In genomic region chr1:231734417-231734816, GRCh38 we compare ENCODE assay signal across 17 cellular contexts.
DNase-seq lines count a peak whose midpoint lies in the region; ATAC-seq and TF ChIP-seq lines count a peak whose summit lies in the region.
"Had no signal": no experiment of that assay in that cellular context is flagged by ENCODE, and none has a peak within 500 bp of the region (broad histone marks: within the 10 kb centered on the region; RNA-seq: fewer than 3 reads in every experiment).

No MANE protein-coding gene starts in this region.

- no peaks in the 10 kb centered on the region for H3K4me1 ChIP-seq in mesenchymal stem cell (ENCODE audit: control insufficient read depth, insufficient read depth, low read depth, low read length)
- no peaks in the 10 kb centered on the region for H3K4me1 ChIP-seq in endodermal cell (ENCODE audit: control insufficient read depth, insufficient read depth, low read length)

- H3K4me2 ChIP-seq in mesenchymal stem cell (ENCODE audit: low read length, poor library complexity, severe bottlenecking), result no peak overlapping the region

- no peak overlapping the region for H2BK120ac ChIP-seq in mesenchymal stem cell (ENCODE audit: low read depth, low read length)

- DNase-seq in DMS53 (lab: John Stamatoyannopoulos, UW), result peak; percentile 3
- DNase-seq in DMS53 treated with DMSO at 0.1 percent for 48 hours (lab: John Stamatoyannopoulos, UW; ENCODE audit: unreplicated experiment), result no peak
- DNase-seq in Ammon's horn (ENCODE audit: low spot score), result peak; percentile 14
- DNase-seq in choroid plexus epithelial cell (ENCODE audit: low read depth), result peak; percentile 35
- DNase-seq in mesenchymal stem cell, result peak; percentile 39
- DNase-seq in endodermal cell, result no peak
- no peak for DNase-seq in erythroblast (lab: John Stamatoyannopoulos, UW)
- DNase-seq: activated effector memory CD4-positive, alpha-beta T cell treated with Interleukin-2 at 50 U/mL for 16 hours; Calu3; NCI-H1436; NCI-H2171 treated with DMSO at 0.1 percent for 48 hours; occipital lobe; SIG-M5; stimulated activated CD8-positive, alpha-beta memory T cell treated with anti-CD3 and anti-CD28 coated beads, Interleukin-4, amount 100 ng/mL, for 48 hours had no signal

- H3K27ac ChIP-seq in mesenchymal stem cell (ENCODE audit: low read length, poor library complexity, severe bottlenecking), result no peak overlapping the region
- no peak overlapping the region for H3K27ac ChIP-seq in endodermal cell (ENCODE audit: low read depth, low read length)
- H3K27ac ChIP-seq: 22Rv1 had no signal

- H4K8ac ChIP-seq in mesenchymal stem cell (ENCODE audit: low read length), result no peak overlapping the region

- no peaks in the 10 kb centered on the region for H3K4me1 Mint-ChIP-seq in endodermal cell

- no peak overlapping the region for H3K18ac ChIP-seq in mesenchymal stem cell (ENCODE audit: low read depth in 1 of 2, low read length in 2 of 2)

- H2AFZ ChIP-seq in mesenchymal stem cell (ENCODE audit: low read depth, low read length), result no peak overlapping the region

- H3K4me3 ChIP-seq in choroid plexus epithelial cell (ENCODE audit: low read depth, low read length) (no peak overlapping the region), mesenchymal stem cell (ENCODE audit: insufficient read depth in 1 of 2, low read depth in 1 of 2, low read length in 2 of 2) (no peak overlapping the region), endodermal cell (ENCODE audit: low read length) (no peak overlapping the region)

- no peak overlapping the region for H2AK5ac ChIP-seq in mesenchymal stem cell (ENCODE audit: low read length, severe bottlenecking)

- no peaks in the 10 kb centered on the region for H3K9me3 ChIP-seq in mesenchymal stem cell (ENCODE audit: control insufficient read depth, low read length)
- peaks cover 11% of the 10 kb centered on the region for H3K9me3 ChIP-seq in endodermal cell (ENCODE audit: control insufficient read depth, low read length)

- H3K23ac ChIP-seq in mesenchymal stem cell (ENCODE audit: low read length in 2 of 2), result no peak overlapping the region

- TF ChIP-seq CTCF in choroid plexus epithelial cell (conservative IDR thresholded peaks at IDR 0.05; ENCODE audit: low read depth, low read length) (no peak), endodermal cell (conservative IDR thresholded peaks at IDR 0.05) (no peak)

- peaks cover 29% of the 10 kb centered on the region for H3K79me1 ChIP-seq in mesenchymal stem cell (replicated peaks; ENCODE audit: low read length, poor library complexity, severe bottlenecking)

- no peak overlapping the region for H2BK5ac ChIP-seq in mesenchymal stem cell (ENCODE audit: low read depth, low read length, poor library complexity, severe bottlenecking)

- H3K27me3 ChIP-seq in mesenchymal stem cell (ENCODE audit: control insufficient read depth in 1 of 2, insufficient read depth in 1 of 2, low read length in 2 of 2) (no peaks in the 10 kb centered on the region), endodermal cell (ENCODE audit: control insufficient read depth, insufficient read depth, low read length, poor library complexity, severe bottlenecking) (no peaks in the 10 kb centered on the region)

- no peak overlapping the region for H2BK15ac ChIP-seq in mesenchymal stem cell (ENCODE audit: low read depth, poor library complexity, severe bottlenecking)

- peaks cover 5% of the 10 kb centered on the region for H3K36me3 Mint-ChIP-seq in endodermal cell (ENCODE audit: low read depth)

- no peak overlapping the region for H2BK12ac ChIP-seq in mesenchymal stem cell (ENCODE audit: low read length in 2 of 2)

- H4K91ac ChIP-seq in mesenchymal stem cell (ENCODE audit: low read length), result no peak overlapping the region

- ATAC-seq in GM18867 (IDR thresholded peaks at IDR 0.05; ENCODE audit: unreplicated experiment), result no peak

- no peak overlapping the region for H3K4me3 Mint-ChIP-seq in endodermal cell
- H3K4me3 Mint-ChIP-seq: T-helper 1 cell treated with Interleukin-12 subunit alpha and Interleukin-12 subunit beta and Interleukin-4 antibody, amounts not matched to agents 30 μg/mL and 1 μg/mL, for 36 hours had no signal

- 92% methylated on average over 4 of the region's 4 CpGs for WGBS in mesenchymal stem cell
- 93 to 100% methylated on average over 1 to 4 of the region's 4 CpGs for WGBS in endodermal cell (ENCODE audit: insufficient coverage in 1 of 2, insufficient read length in 1 of 2), 2 experiments

- no peak for TF ChIP-seq POLR2A in erythroblast (IDR thresholded peaks at IDR 0.05; ENCODE audit: low read length)

- peaks cover 0 to 3% of the 10 kb centered on the region in 2 experiments for H3K36me3 ChIP-seq in mesenchymal stem cell (ENCODE audit: control insufficient read depth in 1 of 2, insufficient read depth in 2 of 2, low read depth in 1 of 2, low read length in 2 of 2)
- H3K36me3 ChIP-seq in endodermal cell (ENCODE audit: control insufficient read depth, insufficient read depth, low read length), result no peaks in the 10 kb centered on the region

- no peak overlapping the region for H3K27ac Mint-ChIP-seq in endodermal cell
- H3K27ac Mint-ChIP-seq: T-helper 1 cell treated with Interleukin-12 subunit alpha and Interleukin-12 subunit beta and Interleukin-4 antibody, amounts not matched to agents 30 μg/mL and 1 μg/mL, for 36 hours had no signal

- no peak overlapping the region for H3K14ac ChIP-seq in mesenchymal stem cell (ENCODE audit: low read length in 2 of 2)

- no peak overlapping the region for H3K4ac ChIP-seq in mesenchymal stem cell (ENCODE audit: low read depth in 1 of 2, low read length in 2 of 2)

- H3K9me3 Mint-ChIP-seq in endodermal cell, result peaks cover 11% of the 10 kb centered on the region
- H3K9me3 Mint-ChIP-seq: T-helper 1 cell treated with Interleukin-12 subunit alpha and Interleukin-12 subunit beta and Interleukin-4 antibody, amounts not matched to agents 30 μg/mL and 1 μg/mL, for 36 hours had no signal

- no peaks in the 10 kb centered on the region for H3K27me3 Mint-ChIP-seq in endodermal cell (ENCODE audit: insufficient read depth)

- no peak overlapping the region for H3K9ac ChIP-seq in mesenchymal stem cell (ENCODE audit: low read length)
- no peak overlapping the region for H3K9ac ChIP-seq in endodermal cell (ENCODE audit: extremely low read depth, low read length, poor library complexity, severe bottlenecking)

Comparison
In these comparisons a context has a peak if more than half of its experiments do, and no peak if none do; other contexts are left out.
1. DNase-seq: peak in DMS53 (single experiment), Ammon's horn (single experiment), choroid plexus epithelial cell (single experiment) and mesenchymal stem cell (single experiment); none in DMS53 treated with DMSO at 0.1 percent for 48 hours (single experiment), endodermal cell (single experiment) and erythroblast (0 of 2).